8 cellular contexts compared by ENCODE assay signal in genomic region chr10:123154943-123155505, GRCh38. TPM values are rescaled to one million over a fixed set of nuclear protein-coding genes. Genes with fewer than 3 reads are reported as not detected.
DNase-seq lines count a peak whose midpoint lies in the region; ATAC-seq, FAIRE-seq and TF ChIP-seq lines count a peak whose summit lies in the region.

No MANE protein-coding gene starts in this region.

- H3K27me3 ChIP-seq in BE2C = peaks cover 3% of the 10 kb centered on the region
- peaks cover 16 to 36% (median 31%) of the 10 kb centered on the region in 3 donors for H3K27me3 ChIP-seq in sigmoid colon

- TF ChIP-seq CTCF in BE2C (IDR thresholded peaks at IDR 0.05; ENCODE audit: low read depth, low read length) (no peak), activated B cell treated with CpG ODN at 0.5 μM for 24 hours (IDR thresholded peaks at IDR 0.05) (no peak), glutamatergic neuron (IDR thresholded peaks at IDR 0.05; ENCODE audit: partially characterized antibody, unreplicated experiment) (no peak), sigmoid colon (IDR thresholded peaks at IDR 0.05) (no peak)

- 3 to 12% methylated on average over 26 of the region's 26 CpGs for WGBS in sigmoid colon, 2 donors

- intact Hi-C loops in activated B cell treated with CpG ODN at 0.5 μM for 24 hours (cut with micrococcal nuclease) (loop anchor here (1.0 to 5.0 kb wide), 13 partner anchors 86 to 1762 kb away; partner anchors contain the start of genes ABRAXAS2, ATE1, C10orf88 and FAM24B), sigmoid colon (cut with DNase I) (loop anchor here (2.0 kb wide), 1 partner anchor 146 kb away; the partner anchor contains the start of genes ACADSB and IKZF5)

- CTCF ChIA-PET in activated B cell treated with CpG ODN at 0.5 μM for 24 hours (lab: Charles Lee) = interaction anchor here (1.2 kb wide), 2 partner anchors 22 to 24 kb away, joined by 3 to 4 read pairs; no protein-coding TSS in a partner anchor

- TF ChIP-seq POLR2A in sigmoid colon (IDR thresholded peaks at IDR 0.05) (no peak), GM12891 (IDR thresholded peaks at IDR 0.05; ENCODE audit: low read depth, low read length) (no peak)

- peak; percentile 12 for ATAC-seq in GM19043 (IDR thresholded peaks at IDR 0.05; ENCODE audit: low read depth, unreplicated experiment)
- ATAC-seq in HG03280 (IDR thresholded peaks at IDR 0.05; ENCODE audit: unreplicated experiment) = peak; percentile 16
- no peak for ATAC-seq in activated B cell treated with CpG ODN at 0.5 μM for 24 hours (ENCODE audit: low read depth)

- no peaks in the 10 kb centered on the region for H3K9me3 Mint-ChIP-seq in activated B cell treated with CpG ODN at 0.5 μM for 24 hours
- peaks cover 7% of the 10 kb centered on the region for H3K9me3 Mint-ChIP-seq in glutamatergic neuron (ENCODE audit: unreplicated experiment)

- H3K4me1 ChIP-seq in BE2C (peaks cover 3% of the 10 kb centered on the region; the same call in 1 of the 2 replicates), sigmoid colon (peaks cover 0 to 38% (median 29%) of the 10 kb centered on the region in 4 donors)

- H3K27ac Mint-ChIP-seq in activated B cell treated with CpG ODN at 0.5 μM for 24 hours = peak overlapping the region; percentile 99
- H3K27ac Mint-ChIP-seq in glutamatergic neuron (ENCODE audit: unreplicated experiment) = no peak overlapping the region

- TF ChIP-seq EP300 in sigmoid colon (IDR thresholded peaks at IDR 0.05) = no peak

- H3K27me3 Mint-ChIP-seq in activated B cell treated with CpG ODN at 0.5 μM for 24 hours (peaks cover 11% of the 10 kb centered on the region), glutamatergic neuron (ENCODE audit: unreplicated experiment) (peaks cover 13% of the 10 kb centered on the region)

- H3K36me3 Mint-ChIP-seq in activated B cell treated with CpG ODN at 0.5 μM for 24 hours (ENCODE audit: low read depth) = peaks cover 54% of the 10 kb centered on the region
- H3K36me3 Mint-ChIP-seq in glutamatergic neuron (ENCODE audit: unreplicated experiment) = no peaks in the 10 kb centered on the region

- H3K36me3 ChIP-seq in BE2C = peaks cover 48% of the 10 kb centered on the region
- H3K36me3 ChIP-seq in sigmoid colon = peaks cover 0 to 30% (median 9%) of the 10 kb centered on the region in 4 donors

- peak overlapping the region; percentile 93 to 96 (median 94) for H3K27ac ChIP-seq in sigmoid colon

- H3K4me3 ChIP-seq in BE2C (ENCODE audit: low read depth, low read length) (peak overlapping the region; percentile 93), sigmoid colon (peak overlapping the region; percentile 90 to 99 (median 99))

- POLR2A ChIA-PET in activated B cell treated with CpG ODN at 0.5 μM for 24 hours (lab: Charles Lee) = interaction anchor here (0.6 to 2.0 kb wide), 6 partner anchors 15 to 244 kb away, joined by 3 to 18 read pairs (median 6); partner anchors contain the start of genes ACADSB, IKZF5 and PSTK

- DNase-seq in BE2C = no peak
- peak; percentile 63 for DNase-seq in activated B cell treated with CpG ODN at 0.5 μM for 24 hours
- DNase-seq in glutamatergic neuron = no peak
- no peak for DNase-seq in sigmoid colon
- DNase-seq in GDM1 (lab: John Stamatoyannopoulos, UW) = no peak
- DNase-seq in GM12891 (ENCODE audit: insufficient read length, low spot score) = no peak

- FAIRE-seq in GM12891 (lab: Jason Lieb, UNC) = no peak

- H3K9me3 ChIP-seq in BE2C = no peaks in the 10 kb centered on the region
- H3K9me3 ChIP-seq in sigmoid colon = no peaks in the 10 kb centered on the region

- H3K4me1 Mint-ChIP-seq in activated B cell treated with CpG ODN at 0.5 μM for 24 hours = peaks cover 71% of the 10 kb centered on the region
- H3K4me1 Mint-ChIP-seq in glutamatergic neuron (ENCODE audit: low read depth, unreplicated experiment) = peaks cover 9% of the 10 kb centered on the region

- H3K4me3 Mint-ChIP-seq in activated B cell treated with CpG ODN at 0.5 μM for 24 hours (peak overlapping the region; percentile 100), glutamatergic neuron (ENCODE audit: unreplicated experiment) (peak overlapping the region; percentile 98)

TF ChIP-seq in GM12891, 5 proteins besides CTCF, POLR2A, EP300 and RAD21:
- TF ChIP-seq SPI1 (IDR thresholded peaks at IDR 0.05; ENCODE audit: low read depth, low read length) (no peak; the same call in 1 of the 2 replicates), POLR2AphosphoS5 (IDR thresholded peaks at IDR 0.05; ENCODE audit: low read depth, low read length) (no peak), PAX5 (IDR thresholded peaks at IDR 0.05; ENCODE audit: insufficient read depth, low read length, severe bottlenecking) (no peak), POU2F2 (IDR thresholded peaks at IDR 0.05; ENCODE audit: low read depth, low read length) (no peak), TAF1 (IDR thresholded peaks at IDR 0.05; ENCODE audit: low read depth, low read length) (no peak)
TF ChIP-seq in GM12891: peak in this region for 0.

RNA-seq across cellular contexts. Expression of gene BUB3, which starts 0.8 kb away (rescaled TPM):
- polyA plus RNA-seq in BE2C (2012; ENCODE audit: insufficient read depth, insufficient read length, low read depth) = 166 TPM
- total RNA-seq in activated B cell treated with CpG ODN at 0.5 μM for 24 hours = 137 and 141 TPM in 2 replicates
- total RNA-seq in glutamatergic neuron (ENCODE audit: unreplicated experiment) = 81.1 TPM
- 100 to 1,000 TPM in 2 of 4 donors, 10 to 100 TPM in 2; 75.6 to 116 (median 101) TPM for total RNA-seq in sigmoid colon
- 10 to 100 TPM; 39.6 to 82.1 (median 68.7) TPM for polyA plus RNA-seq in sigmoid colon
- polyA plus RNA-seq in GM12891 (2012; ENCODE audit: low read depth, missing spikeins) = 181 TPM

RNA-seq across cellular contexts. Expression of gene HMX2, which starts 7.1 kb away (rescaled TPM):
- polyA plus RNA-seq in BE2C (2012; ENCODE audit: insufficient read depth, insufficient read length, low read depth) = not detected
- total RNA-seq in activated B cell treated with CpG ODN at 0.5 μM for 24 hours (0.13 TPM in 1 of 2 replicates, not detected in the other), glutamatergic neuron (ENCODE audit: unreplicated experiment) (not detected), sigmoid colon (under 1 TPM in 3 of 4 donors, not detected in 1; 0.27 to 0.55 (median 0.36) TPM)
- under 1 TPM in 1 of 3 donors, not detected in 2; 0.36 TPM for polyA plus RNA-seq in sigmoid colon
- polyA plus RNA-seq in GM12891 (2012; ENCODE audit: low read depth, missing spikeins) = 14.7 TPM

RNA-seq across cellular contexts. Expression of gene HMX3, which starts 19.3 kb away (rescaled TPM):
- polyA plus RNA-seq in BE2C (2012; ENCODE audit: insufficient read depth, insufficient read length, low read depth) = not detected
- not detected in 2 replicates for total RNA-seq in activated B cell treated with CpG ODN at 0.5 μM for 24 hours
- total RNA-seq in glutamatergic neuron (ENCODE audit: unreplicated experiment) = not detected
- total RNA-seq in sigmoid colon = under 1 TPM in 2 of 4 donors, not detected in 2; 0.68 to 0.83 TPM
- under 1 TPM in 1 of 3 donors, not detected in 2; 0.52 TPM for polyA plus RNA-seq in sigmoid colon
- 15.9 TPM for polyA plus RNA-seq in GM12891 (2012; ENCODE audit: low read depth, missing spikeins)
